Comparison of ENCODE assay signal across 11 cellular contexts in the genomic region with DNA sequence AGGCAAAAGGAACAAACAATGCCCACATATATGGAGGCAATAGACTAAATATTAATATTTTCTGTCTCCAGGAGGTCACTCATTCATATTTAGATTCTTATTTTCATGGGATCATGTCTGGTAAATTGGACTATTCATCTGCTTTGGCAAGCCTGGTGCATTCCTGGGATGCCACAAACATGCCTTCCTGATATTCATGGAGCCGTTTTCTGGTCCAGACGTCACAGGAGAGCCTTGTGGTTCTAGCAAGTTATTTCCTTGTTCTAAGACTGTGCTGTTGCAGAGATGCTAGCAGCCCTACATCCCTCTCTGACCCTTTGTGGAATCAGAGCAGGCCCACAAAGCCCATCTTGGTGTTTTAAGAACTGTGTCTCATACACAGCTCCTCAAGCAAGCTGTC. TPM values are rescaled to one million over a fixed set of nuclear protein-coding genes. Genes with fewer than 3 reads are reported as not detected.
DNase-seq lines count a peak whose midpoint lies in the region; ATAC-seq, FAIRE-seq and TF ChIP-seq lines count a peak whose summit lies in the region.
"Had no signal": no experiment of that assay in that cellular context is flagged by ENCODE, and none has a peak within 500 bp of the region (broad histone marks: within the 10 kb centered on the region; RNA-seq: fewer than 3 reads in every experiment).

No MANE protein-coding gene starts in this region.

- BruUV-seq in HepG2 (replicated peaks; lab: Mats Ljungman, UMichigan) (no TSS peak), MCF 10A (replicated peaks; lab: Mats Ljungman, UMichigan) (TSS peak; percentile 28)

- H3K36me3 ChIP-seq in HepG2 (replicated peaks in 1 of 2; ENCODE audit: control insufficient read depth in 1 of 2, insufficient read depth in 2 of 2, low read length in 2 of 2), result no peaks in the 10 kb centered on the region
- no peaks in the 10 kb centered on the region for H3K36me3 ChIP-seq in right lobe of liver
- no peaks in the 10 kb centered on the region for H3K36me3 ChIP-seq in smooth muscle cell (ENCODE audit: low read depth)

- H3K27ac ChIP-seq in HepG2 (ENCODE audit: extremely low read length, insufficient read depth, low read length), result no peak overlapping the region
- H3K27ac ChIP-seq in right lobe of liver, result no peak overlapping the region
- peak overlapping the region; percentile 58 for H3K27ac ChIP-seq in right cardiac atrium (ENCODE audit: low read length)
- H3K27ac ChIP-seq in smooth muscle cell (ENCODE audit: low read depth), result no peak overlapping the region

- intact Hi-C loops in HepG2 (cut with micrococcal nuclease; ENCODE audit: unreplicated experiment), result no loop called here
- intact Hi-C loops in right lobe of liver (cut with DNase I), result no loop called here
- intact Hi-C loops in MCF 10A (cut with micrococcal nuclease), result no loop called here
- intact Hi-C loops in right cardiac atrium (cut with DNase I), result no loop called here

- H3K4me1 ChIP-seq in HepG2 (ENCODE audit: insufficient read depth, low read length) (no peaks in the 10 kb centered on the region), right lobe of liver (no peaks in the 10 kb centered on the region), right cardiac atrium (ENCODE audit: control insufficient read depth, insufficient read depth, low read length) (peaks cover 4% of the 10 kb centered on the region), smooth muscle cell (ENCODE audit: low read depth) (no peaks in the 10 kb centered on the region)

- no peaks in the 10 kb centered on the region for H3F3A ChIP-seq in smooth muscle cell (ENCODE audit: low read depth)

- WGBS in HepG2 (ENCODE audit: low lambda C conversion rate), result 8% methylated on average over 2 of the region's 2 CpGs
- 64% methylated on average over 2 of the region's 2 CpGs for WGBS in right lobe of liver (ENCODE audit: insufficient coverage, low coverage, low lambda C conversion rate, missing lambda C conversion rate)
- WGBS in right cardiac atrium, result 16% methylated on average over 2 of the region's 2 CpGs
- WGBS in smooth muscle cell (ENCODE audit: low lambda C conversion rate), result 60% methylated on average over 2 of the region's 2 CpGs

- TF ChIP-seq POLR2A in HepG2 (IDR thresholded peaks at IDR 0.05; ENCODE audit: insufficient read depth in 1 of 2, low read depth in 2 of 2, low read length in 2 of 2) (no peak), right lobe of liver (IDR thresholded peaks at IDR 0.05) (no peak)

- no peaks in the 10 kb centered on the region for H4K20me1 ChIP-seq in HepG2 (ENCODE audit: insufficient read depth, low read length)
- H4K20me1 ChIP-seq in smooth muscle cell (ENCODE audit: low read depth), result no peaks in the 10 kb centered on the region

- H3K9ac ChIP-seq in HepG2 (ENCODE audit: insufficient read depth, low read depth, low read length), result no peak overlapping the region
- no peak overlapping the region for H3K9ac ChIP-seq in smooth muscle cell (ENCODE audit: low read depth)

- CTCF ChIA-PET in HepG2 (lab: Yijun Ruan, JAX; ENCODE audit: low intra/inter-chr PET ratio, low total read pairs), result no interaction called here
- CTCF ChIA-PET in MCF 10A (lab: Yijun Ruan, JAX), result no interaction called here

- H3K4me1 Mint-ChIP-seq in MCF 10A (ENCODE audit: insufficient read depth, unreplicated experiment), result peaks cover 26% of the 10 kb centered on the region

- no peak for FAIRE-seq in HepG2 (lab: Jason Lieb, UNC)
- FAIRE-seq: A204.1 had no signal

- H2AFZ ChIP-seq in HepG2 (ENCODE audit: low read length) (no peak overlapping the region), smooth muscle cell (ENCODE audit: low read depth) (no peak overlapping the region)

- no peak for TF ChIP-seq RAD21 in HepG2 (CRISPR knock-in tag; IDR thresholded peaks at IDR 0.05)

- H3K27me3 ChIP-seq in HepG2 (ENCODE audit: control insufficient read depth in 1 of 2, insufficient read depth in 2 of 2, low read length in 2 of 2) (no peaks in the 10 kb centered on the region), right lobe of liver (no peaks in the 10 kb centered on the region), right cardiac atrium (ENCODE audit: control insufficient read depth, insufficient read depth) (no peaks in the 10 kb centered on the region), smooth muscle cell (ENCODE audit: low read depth) (peaks cover 18% of the 10 kb centered on the region)

- TF ChIP-seq CTCF in HepG2 (CRISPR knock-in tag; IDR thresholded peaks at IDR 0.05) (no peak), right lobe of liver (IDR thresholded peaks at IDR 0.05) (no peak), MCF 10A (IDR thresholded peaks at IDR 0.05; ENCODE audit: unreplicated experiment) (no peak), smooth muscle cell (IDR thresholded peaks at IDR 0.05; ENCODE audit: borderline replicate concordance, insufficient read depth, poor library complexity, severe bottlenecking) (no peak)

- H3K4me3 ChIP-seq in HepG2 (replicated peaks in 1 of 3; ENCODE audit: insufficient read depth in 1 of 3, low read depth in 2 of 3, low read length in 3 of 3) (no peak overlapping the region), right lobe of liver (no peak overlapping the region), right cardiac atrium (ENCODE audit: low read length) (no peak overlapping the region), smooth muscle cell (no peak overlapping the region)

- no peaks in the 10 kb centered on the region for H3K27me3 Mint-ChIP-seq in MCF 10A (ENCODE audit: insufficient read depth, unreplicated experiment)

- in situ Hi-C loops in HepG2 (cut with HindIII; ENCODE audit: extremely low pct_ligation_motif_present, low pct_unique_long_range_greater_than_20kb), result no loop called here

- H3K9me3 ChIP-seq in HepG2 (ENCODE audit: low read length) (no peaks in the 10 kb centered on the region), right lobe of liver (no peaks in the 10 kb centered on the region), right cardiac atrium (ENCODE audit: control insufficient read depth, low read length) (no peaks in the 10 kb centered on the region), smooth muscle cell (replicated peaks; ENCODE audit: low read depth) (no peaks in the 10 kb centered on the region)

- POLR2A ChIA-PET in HepG2 (lab: Yijun Ruan, JAX) (no interaction called here), MCF 10A (lab: Yijun Ruan, JAX) (interaction anchor here (0.7 to 1.6 kb wide), 2 partner anchors 88 to 405 kb away, joined by 4 to 6 read pairs; a partner anchor contains a TSS)

- no peaks in the 10 kb centered on the region for H3K36me3 Mint-ChIP-seq in MCF 10A (ENCODE audit: insufficient read depth, unreplicated experiment)
- H3K36me3 Mint-ChIP-seq: type B pancreatic cell had no signal

- H3K27ac Mint-ChIP-seq in MCF 10A (ENCODE audit: low read depth, unreplicated experiment), result peak overlapping the region; percentile 80
- H3K27ac Mint-ChIP-seq: type B pancreatic cell had no signal

- H3K79me2 ChIP-seq in HepG2 (ENCODE audit: insufficient read depth, low read length) (no peaks in the 10 kb centered on the region), smooth muscle cell (ENCODE audit: low read depth) (no peaks in the 10 kb centered on the region)

- DNase-seq in HepG2 (ENCODE audit: low spot score) (no peak), right lobe of liver (no peak), MCF 10A (ENCODE audit: unreplicated experiment) (peak; percentile 81), right cardiac atrium (no peak), pons (ENCODE audit: low spot score) (no peak), smooth muscle cell (lab: John Stamatoyannopoulos, UW; ENCODE audit: unreplicated experiment) (no peak), NCI-H1092 (lab: John Stamatoyannopoulos, UW) (no peak)
- DNase-seq: activated effector memory CD4-positive, alpha-beta T cell treated with Interleukin-2 at 50 U/mL for 16 hours had no signal

- H3K4me3 Mint-ChIP-seq in MCF 10A (ENCODE audit: unreplicated experiment), result peak overlapping the region; percentile 54
- H3K4me3 Mint-ChIP-seq: type B pancreatic cell had no signal

- ATAC-seq in HepG2, result peak; percentile 52
- ATAC-seq in right lobe of liver, result no peak
- ATAC-seq in right cardiac atrium, result peak; percentile 40 to 62
- ATAC-seq in GM19351 (IDR thresholded peaks at IDR 0.05; ENCODE audit: unreplicated experiment), result no peak

- H3K9me3 Mint-ChIP-seq in MCF 10A (ENCODE audit: unreplicated experiment), result no peaks in the 10 kb centered on the region
- H3K9me3 Mint-ChIP-seq: type B pancreatic cell had no signal

- TF ChIP-seq EP300 in HepG2 (IDR thresholded peaks at IDR 0.05; ENCODE audit: low read depth in 2 of 2, low read length in 2 of 2) (no peak), HepG2 (CRISPR knock-in tag; IDR thresholded peaks at IDR 0.05; ENCODE audit: borderline replicate concordance) (no peak)

- H3K4me2 ChIP-seq in HepG2 (ENCODE audit: low read depth, low read length), result no peak overlapping the region
- no peak overlapping the region for H3K4me2 ChIP-seq in smooth muscle cell

RNA-seq across cellular contexts. Expression of a gene that starts 16.1 kb away (rescaled TPM):
- total RNA-seq in HepG2 (2016; rRNA removed; fragmentation: Illumina TruSeq; extraction: Trizol) (48.0 and 61.5 TPM in 2 replicates), right lobe of liver (10 to 100 TPM in 1 of 6 experiments, 1 to 10 TPM in 5; 3.6 to 12.5 (median 6.5) TPM), MCF 10A (2022) (29.2 and 30.9 TPM in 2 replicates), right cardiac atrium (10 to 100 TPM; 11.1 to 16.5 (median 13.0) TPM), smooth muscle cell (45.1 and 56.2 TPM in 2 replicates)
- total RNA-seq in HepG2 (2016; cell fraction: cytosol; rRNA removed; fragmentation: Illumina TruSeq; extraction: Trizol; ENCODE audit: low read depth), result 11.6 and 13.2 TPM in 2 replicates
- 50.1 and 58.9 TPM in 2 replicates for total RNA-seq in HepG2 (2016; cell fraction: insoluble cytoplasmic fraction; rRNA removed; fragmentation: Illumina TruSeq; extraction: Trizol)
- 10.8 and 14.2 TPM in 2 replicates for total RNA-seq in HepG2 (2016; cell fraction: membrane; rRNA removed; fragmentation: Illumina TruSeq; extraction: Trizol)
- total RNA-seq in HepG2 (2016; cell fraction: nucleus; rRNA removed; fragmentation: Illumina TruSeq; extraction: Trizol), result 52.8 and 54.3 TPM in 2 replicates
- polyA plus RNA-seq in HepG2 (2011; rRNA removed) (22.0 and 26.0 TPM in 2 replicates), right cardiac atrium (19.9 TPM), smooth muscle cell (27.6 and 31.8 TPM in 2 replicates)
- polyA plus RNA-seq in HepG2 (2011; cell fraction: cytosol; rRNA removed), result 10.7 and 14.0 TPM in 2 replicates
- 18.4 and 19.8 TPM in 2 replicates for polyA plus RNA-seq in HepG2 (2011; cell fraction: nucleus; rRNA removed)
- 14.7 and 24.9 TPM in 2 replicates for polyA plus RNA-seq in HepG2 (2012)
- polyA plus RNA-seq in HepG2 (2016; cell fraction: cytosol; fragmentation: Illumina TruSeq; extraction: Trizol; ENCODE audit: low read depth), result 5.8 and 6.1 TPM in 2 replicates
- 57.5 and 60.8 TPM in 2 replicates for polyA plus RNA-seq in HepG2 (2016; cell fraction: insoluble cytoplasmic fraction; fragmentation: Illumina TruSeq; extraction: Trizol; ENCODE audit: low read depth)
- 6.9 and 7.7 TPM in 2 replicates for polyA plus RNA-seq in HepG2 (2016; cell fraction: membrane; fragmentation: Illumina TruSeq; extraction: Trizol; ENCODE audit: low read depth)
- 70.0 and 70.1 TPM in 2 replicates for polyA plus RNA-seq in HepG2 (2016; cell fraction: nucleus; fragmentation: Illumina TruSeq; extraction: Trizol; ENCODE audit: insufficient read depth, low read depth)
- polyA minus RNA-seq in HepG2 (2011; rRNA and poly(A)+ RNA removed; ENCODE audit: low replicate concordance), result 18.6 and 40.8 TPM in 2 replicates
- polyA minus RNA-seq in HepG2 (2011; cell fraction: cytosol; rRNA and poly(A)+ RNA removed), result 9.4 and 10.3 TPM in 2 replicates
- polyA minus RNA-seq in HepG2 (2011; cell fraction: nucleus; rRNA and poly(A)+ RNA removed), result 43.0 and 52.7 TPM in 2 replicates

RNA-seq across cellular contexts. Expression of a gene that starts 20.0 kb away (rescaled TPM):
- total RNA-seq in HepG2 (2016; rRNA removed; fragmentation: Illumina TruSeq; extraction: Trizol) (not detected in 2 replicates), right lobe of liver (not detected), MCF 10A (2022) (not detected in 2 replicates), right cardiac atrium (under 1 TPM in 1 of 4 donors, not detected in 3; 0.12 TPM), smooth muscle cell (not detected in 2 replicates)
- not detected in 2 replicates for total RNA-seq in HepG2 (2016; cell fraction: cytosol; rRNA removed; fragmentation: Illumina TruSeq; extraction: Trizol; ENCODE audit: low read depth)
- not detected in 2 replicates for total RNA-seq in HepG2 (2016; cell fraction: insoluble cytoplasmic fraction; rRNA removed; fragmentation: Illumina TruSeq; extraction: Trizol)
- not detected in 2 replicates for total RNA-seq in HepG2 (2016; cell fraction: membrane; rRNA removed; fragmentation: Illumina TruSeq; extraction: Trizol)
- total RNA-seq in HepG2 (2016; cell fraction: nucleus; rRNA removed; fragmentation: Illumina TruSeq; extraction: Trizol), result not detected in 2 replicates
- polyA plus RNA-seq in HepG2 (2011; rRNA removed) (not detected in 2 replicates), right cardiac atrium (0.07 TPM), smooth muscle cell (not detected in 2 replicates)
- not detected in 2 replicates for polyA plus RNA-seq in HepG2 (2011; cell fraction: cytosol; rRNA removed)
- polyA plus RNA-seq in HepG2 (2011; cell fraction: nucleus; rRNA removed), result not detected in 2 replicates
- polyA plus RNA-seq in HepG2 (2012), result not detected in 2 replicates
- not detected in 2 replicates for polyA plus RNA-seq in HepG2 (2016; cell fraction: cytosol; fragmentation: Illumina TruSeq; extraction: Trizol; ENCODE audit: low read depth)
- not detected in 2 replicates for polyA plus RNA-seq in HepG2 (2016; cell fraction: insoluble cytoplasmic fraction; fragmentation: Illumina TruSeq; extraction: Trizol; ENCODE audit: low read depth)
- polyA plus RNA-seq in HepG2 (2016; cell fraction: membrane; fragmentation: Illumina TruSeq; extraction: Trizol; ENCODE audit: low read depth), result not detected in 2 replicates
- polyA plus RNA-seq in HepG2 (2016; cell fraction: nucleus; fragmentation: Illumina TruSeq; extraction: Trizol; ENCODE audit: insufficient read depth, low read depth), result not detected in 2 replicates
- polyA minus RNA-seq in HepG2 (2011; rRNA and poly(A)+ RNA removed; ENCODE audit: low replicate concordance), result not detected in 2 replicates
- not detected in 2 replicates for polyA minus RNA-seq in HepG2 (2011; cell fraction: cytosol; rRNA and poly(A)+ RNA removed)
- not detected in 2 replicates for polyA minus RNA-seq in HepG2 (2011; cell fraction: nucleus; rRNA and poly(A)+ RNA removed)

RNA-seq across cellular contexts. Expression of a gene that starts 38.7 kb away (rescaled TPM):
- total RNA-seq in HepG2 (2016; rRNA removed; fragmentation: Illumina TruSeq; extraction: Trizol) (105 and 160 TPM in 2 replicates), right lobe of liver (1 to 10 TPM in 3 of 6 experiments, under 1 TPM in 3; 0.15 to 4.3 (median 1.4) TPM), MCF 10A (2022) (12.1 and 22.0 TPM in 2 replicates), right cardiac atrium (1 to 10 TPM in 2 of 4 donors, under 1 TPM in 2; 0.36 to 1.7 (median 1.1) TPM), smooth muscle cell (21.4 and 22.5 TPM in 2 replicates)
- total RNA-seq in HepG2 (2016; cell fraction: cytosol; rRNA removed; fragmentation: Illumina TruSeq; extraction: Trizol; ENCODE audit: low read depth), result 19.3 and 23.4 TPM in 2 replicates
- 105 and 159 TPM in 2 replicates for total RNA-seq in HepG2 (2016; cell fraction: insoluble cytoplasmic fraction; rRNA removed; fragmentation: Illumina TruSeq; extraction: Trizol)
- 62.7 and 72.7 TPM in 2 replicates for total RNA-seq in HepG2 (2016; cell fraction: membrane; rRNA removed; fragmentation: Illumina TruSeq; extraction: Trizol)
- 51.9 and 52.5 TPM in 2 replicates for total RNA-seq in HepG2 (2016; cell fraction: nucleus; rRNA removed; fragmentation: Illumina TruSeq; extraction: Trizol)
- polyA plus RNA-seq in HepG2 (2011; rRNA removed) (16.4 and 31.3 TPM in 2 replicates), right cardiac atrium (0.43 TPM), smooth muscle cell (13.0 and 16.2 TPM in 2 replicates)
- 16.5 and 20.2 TPM in 2 replicates for polyA plus RNA-seq in HepG2 (2011; cell fraction: cytosol; rRNA removed)
- 8.6 and 11.5 TPM in 2 replicates for polyA plus RNA-seq in HepG2 (2011; cell fraction: nucleus; rRNA removed)
- polyA plus RNA-seq in HepG2 (2012), result 14.0 and 32.6 TPM in 2 replicates
- polyA plus RNA-seq in HepG2 (2016; cell fraction: cytosol; fragmentation: Illumina TruSeq; extraction: Trizol; ENCODE audit: low read depth), result 15.7 and 21.9 TPM in 2 replicates
- 147 and 153 TPM in 2 replicates for polyA plus RNA-seq in HepG2 (2016; cell fraction: insoluble cytoplasmic fraction; fragmentation: Illumina TruSeq; extraction: Trizol; ENCODE audit: low read depth)
- polyA plus RNA-seq in HepG2 (2016; cell fraction: membrane; fragmentation: Illumina TruSeq; extraction: Trizol; ENCODE audit: low read depth), result 40.9 and 46.7 TPM in 2 replicates
- polyA plus RNA-seq in HepG2 (2016; cell fraction: nucleus; fragmentation: Illumina TruSeq; extraction: Trizol; ENCODE audit: insufficient read depth, low read depth), result 58.2 and 59.5 TPM in 2 replicates
- 19.7 and 33.7 TPM in 2 replicates for polyA minus RNA-seq in HepG2 (2011; rRNA and poly(A)+ RNA removed; ENCODE audit: low replicate concordance)
- 24.3 and 34.8 TPM in 2 replicates for polyA minus RNA-seq in HepG2 (2011; cell fraction: cytosol; rRNA and poly(A)+ RNA removed)
- polyA minus RNA-seq in HepG2 (2011; cell fraction: nucleus; rRNA and poly(A)+ RNA removed), result 13.9 and 16.0 TPM in 2 replicates

Comparison
In these comparisons a context has a peak if more than half of its experiments do, and no peak if none do; other contexts are left out.
1. ATAC-seq: peak in HepG2 (single experiment) and right cardiac atrium (2 of 2); none in right lobe of liver (0 of 4) and GM19351 (single experiment).